8 cellular contexts compared by ENCODE assay signal in genomic region chr10:74103560-74104248, GRCh38. TPM values are rescaled to one million over a fixed set of nuclear protein-coding genes. Genes with fewer than 3 reads are reported as not detected.
DNase-seq lines count a peak whose midpoint lies in the region; ATAC-seq, FAIRE-seq and TF ChIP-seq lines count a peak whose summit lies in the region.

No MANE protein-coding gene starts in this region.

- peaks cover 3 to 10% (median 7%) of the 10 kb centered on the region in 3 donors for H3K27me3 Mint-ChIP-seq in immature natural killer cell (ENCODE audit: low read depth in 3 of 3)

- H3K4me1 Mint-ChIP-seq in immature natural killer cell = peaks cover 0 to 9% of the 10 kb centered on the region in 2 donors

- no peak overlapping the region for H3K4me3 Mint-ChIP-seq in immature natural killer cell

- no peaks in the 10 kb centered on the region for H3K27me3 ChIP-seq in BE2C

- ATAC-seq in HG03571 (IDR thresholded peaks at IDR 0.05; ENCODE audit: unreplicated experiment) = no peak

- TF ChIP-seq CTCF in BE2C (IDR thresholded peaks at IDR 0.05; ENCODE audit: low read depth, low read length) = peak; percentile 67

- H3K36me3 ChIP-seq in BE2C = peaks cover 33% of the 10 kb centered on the region

- no peak overlapping the region for H3K4me3 ChIP-seq in BE2C (ENCODE audit: low read depth, low read length)

- H3K9me3 Mint-ChIP-seq in immature natural killer cell = no peaks in the 10 kb centered on the region

- no peaks in the 10 kb centered on the region for H3K4me1 ChIP-seq in BE2C

- peaks cover 28 to 65% (median 49%) of the 10 kb centered on the region in 3 donors for H3K36me3 Mint-ChIP-seq in immature natural killer cell

- peak overlapping the region in 4 of 6 donors; percentile 7 to 66 (median 48) for H3K27ac Mint-ChIP-seq in immature natural killer cell

- FAIRE-seq in H54 (lab: Jason Lieb, UNC) = peak; percentile 65

- DNase-seq in BE2C (no peak), H54 (ENCODE audit: insufficient read length, low spot score) (no peak), SK-N-DZ (ENCODE audit: low spot score) (peak; percentile 18), immature natural killer cell (no peak), NCI-H524 (lab: John Stamatoyannopoulos, UW) (no peak), SKM-1 treated with dmso at 0.1 percent for 144 hours (lab: John Stamatoyannopoulos, UW; ENCODE audit: unreplicated experiment) (no peak)
- DNase-seq in activated naive CD4-positive, alpha-beta T cell treated with Interleukin-2 at 50 U/mL for 16 hours = no peak

- H3K9me3 ChIP-seq in BE2C = no peaks in the 10 kb centered on the region; the same call in 1 of the 2 replicates

- no peak for TF ChIP-seq POLR2A in H54 (IDR thresholded peaks at IDR 0.05; ENCODE audit: low read depth, low read length)

RNA-seq across cellular contexts. Expression of gene AP3M1, which starts 46.9 kb away (rescaled TPM):
- polyA plus RNA-seq in BE2C (2012; ENCODE audit: insufficient read depth, insufficient read length, low read depth) = 34.9 TPM
- 39.2 and 40.3 TPM in 2 replicates for polyA plus RNA-seq in SK-N-DZ (2014; cell fraction: cytosol; rRNA removed)
- polyA plus RNA-seq in SK-N-DZ (2014; cell fraction: nucleus; rRNA removed) = 11.9 and 17.6 TPM in 2 replicates
- polyA plus RNA-seq in immature natural killer cell = 10 to 100 TPM; 22.1 to 44.3 (median 39.8) TPM

RNA-seq across cellular contexts. Expression of gene ADK, which starts 47.3 kb away (rescaled TPM):
- 38.5 TPM for polyA plus RNA-seq in BE2C (2012; ENCODE audit: insufficient read depth, insufficient read length, low read depth)
- 39.0 and 46.9 TPM in 2 replicates for polyA plus RNA-seq in SK-N-DZ (2014; cell fraction: cytosol; rRNA removed)
- polyA plus RNA-seq in SK-N-DZ (2014; cell fraction: nucleus; rRNA removed) = 19.6 and 30.3 TPM in 2 replicates
- polyA plus RNA-seq in immature natural killer cell = 10 to 100 TPM; 26.9 to 36.7 (median 28.4) TPM
